Comparison of ENCODE assay signal across 7 cellular contexts in genomic region chr3:157239082-157239704, GRCh38.
DNase-seq lines count a peak whose midpoint lies in the region; TF ChIP-seq lines count a peak whose summit lies in the region.

No MANE protein-coding gene starts in this region.

- H4K5ac ChIP-seq in H9 (ENCODE audit: insufficient read length, low read depth, low read length) = no peak overlapping the region

- H3K79me2 ChIP-seq in H9 (ENCODE audit: insufficient read depth, low read length) = no peaks in the 10 kb centered on the region

- no peaks in the 10 kb centered on the region for H3K9me3 ChIP-seq in H9 (ENCODE audit: control insufficient read depth, low read depth, low read length)

- H3K14ac ChIP-seq in H9 (ENCODE audit: insufficient read depth, low read length) = no peak overlapping the region

- H4K8ac ChIP-seq in H9 (replicated peaks; ENCODE audit: insufficient read length, low read depth, low read length) = no peak overlapping the region

- no peak overlapping the region for H3T11ph ChIP-seq in H9 (ENCODE audit: low read length)

- H3K4me1 Mint-ChIP-seq in H9 = peaks cover 0 to 6% of the 10 kb centered on the region in 2 experiments; a peak in 2 of 4 replicates

- no peak overlapping the region for H3K27ac Mint-ChIP-seq in H9

- H3K4me1 ChIP-seq in H9 (ENCODE audit: insufficient read depth, low read length) = no peaks in the 10 kb centered on the region

- no peak overlapping the region for H3K4me3 ChIP-seq in LNCaP clone FGC (ENCODE audit: low read depth, low read length)

- H2BK5ac ChIP-seq in H9 (ENCODE audit: insufficient read length, low read length) = no peak overlapping the region

- no peak overlapping the region for H2BK12ac ChIP-seq in H9 (ENCODE audit: insufficient read length, low read depth, low read length)

- no peak overlapping the region for H2AFZ ChIP-seq in H9 (ENCODE audit: low read length)

- no peak overlapping the region for H3K18ac ChIP-seq in H9 (ENCODE audit: insufficient read length, low read depth, low read length)

- H3K79me1 ChIP-seq in H9 (ENCODE audit: insufficient read depth, low read depth, low read length, poor library complexity, severe bottlenecking) = no peaks in the 10 kb centered on the region

- TF ChIP-seq CTCF in GM12874 (IDR thresholded peaks at IDR 0.05; ENCODE audit: insufficient read depth, low read depth, low read length) (peak; percentile 96), H9 (conservative IDR thresholded peaks at IDR 0.05) (peak; percentile 91), LNCaP clone FGC (IDR thresholded peaks at IDR 0.05; ENCODE audit: control insufficient read depth, extremely low read depth, insufficient read depth) (peak; percentile 96)

- no peak overlapping the region for H3K4ac ChIP-seq in H9 (ENCODE audit: low read depth, low read length)

- no peak overlapping the region for H2BK20ac ChIP-seq in H9 (ENCODE audit: low read depth, low read length, poor library complexity, severe bottlenecking)

- no peaks in the 10 kb centered on the region for H3K36me3 Mint-ChIP-seq in H9 (ENCODE audit: insufficient read depth in 1 of 3, low read depth in 3 of 3)

- no peak overlapping the region for H2BK15ac ChIP-seq in H9 (ENCODE audit: low read depth, low read length)

- no peaks in the 10 kb centered on the region for H3K9me3 Mint-ChIP-seq in H9

- no peaks in the 10 kb centered on the region for H3K23me2 ChIP-seq in H9 (ENCODE audit: insufficient read length, low read depth, low read length, poor library complexity, severe bottlenecking)

- no peak overlapping the region for H3K9ac ChIP-seq in H9 (ENCODE audit: extremely low read depth, insufficient read length, low read length)

- H3K4me2 ChIP-seq in H9 (ENCODE audit: insufficient read depth, insufficient read length, low read length) = no peak overlapping the region

- H3K56ac ChIP-seq in H9 (ENCODE audit: insufficient read length, low read depth, low read length) = no peak overlapping the region

- no peak overlapping the region for H3K23ac ChIP-seq in H9 (ENCODE audit: insufficient read length, low read depth, low read length)

- no peak overlapping the region for H2AK5ac ChIP-seq in H9 (ENCODE audit: insufficient read length, low read length)

- H2BK120ac ChIP-seq in H9 (ENCODE audit: low read depth, low read length, poor library complexity, severe bottlenecking) = no peak overlapping the region

- no peaks in the 10 kb centered on the region for H4K20me1 ChIP-seq in H9 (ENCODE audit: control insufficient read depth, insufficient read depth, insufficient read length)

- H3K27me3 Mint-ChIP-seq in H9 (ENCODE audit: low read depth) = no peaks in the 10 kb centered on the region

- no peaks in the 10 kb centered on the region for H3K27me3 ChIP-seq in H9 (ENCODE audit: insufficient read depth, low read length)

- no CpG with 5 or more reads among the region's 5 CpGs for WGBS in H9 (ENCODE audit: extremely low coverage, insufficient read length, low lambda C conversion rate)

- DNase-seq in H9 = peak; percentile 82
- DNase-seq in LNCaP clone FGC (ENCODE audit: low read depth) = no peak
- peak; percentile 40 for DNase-seq in T follicular helper cell (ENCODE audit: low read depth)
- peak in 45 of 56 donors; percentile 3 to 76 (median 38) for DNase-seq in amygdala (lab: John Stamatoyannopoulos, UW)
- peak in 38 of 51 donors; percentile 2 to 78 (median 38) for DNase-seq in hypothalamus (lab: John Stamatoyannopoulos, UW)
- DNase-seq in stimulated activated CD4-positive, alpha-beta T cell treated with anti-CD3 and anti-CD28 coated beads, Interleukin-12 subunit alpha, Interleukin-12 subunit beta, amount 100 ng/mL, for 48 hours (ENCODE audit: low read depth in 2 of 3, low spot score in 1 of 3) = peak; percentile 64 to 69 (median 65)

- H4K91ac ChIP-seq in H9 (ENCODE audit: insufficient read length, low read depth, low read length) = no peak overlapping the region

- no peak overlapping the region for H3K4me3 Mint-ChIP-seq in H9

- no peak overlapping the region for H3K27ac ChIP-seq in H9 (ENCODE audit: insufficient read length, low read depth, low read length)
